ENCODE assay signal across 8 cellular contexts in genomic region chr20:29753410-29753715, GRCh38.
DNase-seq lines count a peak whose midpoint lies in the region; ATAC-seq and TF ChIP-seq lines count a peak whose summit lies in the region.
"Not testable (repeated sequence)": the region's sequence is repeated elsewhere in the genome, so short reads cannot be mapped to it uniquely, and the experiment has no call there.

No MANE protein-coding gene starts in this region.

- H3K36me3 ChIP-seq in Panc1 (ENCODE audit: control insufficient read depth, insufficient read depth, low read length); muscle layer of duodenum (ENCODE audit: control insufficient read depth in 1 of 2, insufficient read depth in 2 of 2, low read length in 2 of 2): not testable (repeated sequence)

- H3K4me3 ChIP-seq in Panc1 (ENCODE audit: low read depth in 2 of 2, low read length in 2 of 2) (peak overlapping the region; percentile 20 to 55; a peak in 3 of 4 replicates), muscle layer of duodenum (ENCODE audit: low read depth in 1 of 2, low read length in 2 of 2) (peak overlapping the region; percentile 8 to 40)

- H3K4me1 ChIP-seq in Panc1 (ENCODE audit: control insufficient read depth, insufficient read depth, low read length); muscle layer of duodenum (ENCODE audit: control insufficient read depth in 1 of 2, insufficient read depth in 2 of 2, low read length in 2 of 2): not testable (repeated sequence)

- CTCF ChIA-PET in Panc1 (lab: Charles Lee); activated CD4-positive, alpha-beta T cell treated with anti-CD3 and anti-CD28 coated beads, Interleukin-2, amount 10 ng/mL, durations not matched to agents 7 days and 5 days (lab: Charles Lee): not testable (repeated sequence)

- H3K4me1 Mint-ChIP-seq in activated CD4-positive, alpha-beta T cell treated with anti-CD3 and anti-CD28 coated beads, Interleukin-2, amount 10 ng/mL, durations not matched to agents 7 days and 5 days; activated naive CD8-positive, alpha-beta T cell treated with anti-CD3 and anti-CD28 coated beads for 36 hours: not testable (repeated sequence)
- H3K4me1 Mint-ChIP-seq in stimulated activated memory B cell treated with anti-CD40 and anti-IgM and Interleukin-4, amounts not matched to agents 10 μg/mL and 1 μg/mL and 100 μg/mL, for 72 hours: peaks cover 14% of the 10 kb centered on the region

- H3K27me3 Mint-ChIP-seq in activated CD4-positive, alpha-beta T cell treated with anti-CD3 and anti-CD28 coated beads, Interleukin-2, amount 10 ng/mL, durations not matched to agents 7 days and 5 days: not testable (repeated sequence)
- H3K27me3 Mint-ChIP-seq in activated naive CD8-positive, alpha-beta T cell treated with anti-CD3 and anti-CD28 coated beads for 36 hours: peaks cover 25% of the 10 kb centered on the region
- peaks cover 42% of the 10 kb centered on the region for H3K27me3 Mint-ChIP-seq in stimulated activated memory B cell treated with anti-CD40 and anti-IgM and Interleukin-4, amounts not matched to agents 10 μg/mL and 1 μg/mL and 100 μg/mL, for 72 hours

- H3K9me3 Mint-ChIP-seq in activated CD4-positive, alpha-beta T cell treated with anti-CD3 and anti-CD28 coated beads, Interleukin-2, amount 10 ng/mL, durations not matched to agents 7 days and 5 days: peaks cover 39% of the 10 kb centered on the region
- H3K9me3 Mint-ChIP-seq in activated naive CD8-positive, alpha-beta T cell treated with anti-CD3 and anti-CD28 coated beads for 36 hours: peaks cover 23% of the 10 kb centered on the region
- peaks cover 27% of the 10 kb centered on the region for H3K9me3 Mint-ChIP-seq in stimulated activated memory B cell treated with anti-CD40 and anti-IgM and Interleukin-4, amounts not matched to agents 10 μg/mL and 1 μg/mL and 100 μg/mL, for 72 hours

- not testable (repeated sequence) for BruUV-seq in Panc1 (replicated peaks; lab: Mats Ljungman, UMichigan)

- peak overlapping the region; percentile 85 for H3K27ac Mint-ChIP-seq in activated CD4-positive, alpha-beta T cell treated with anti-CD3 and anti-CD28 coated beads, Interleukin-2, amount 10 ng/mL, durations not matched to agents 7 days and 5 days
- peak overlapping the region; percentile 59 for H3K27ac Mint-ChIP-seq in activated naive CD8-positive, alpha-beta T cell treated with anti-CD3 and anti-CD28 coated beads for 36 hours
- H3K27ac Mint-ChIP-seq in stimulated activated memory B cell treated with anti-CD40 and anti-IgM and Interleukin-4, amounts not matched to agents 10 μg/mL and 1 μg/mL and 100 μg/mL, for 72 hours: peak overlapping the region; percentile 6

- in situ Hi-C loops in Panc1 (cut with HindIII; ENCODE audit: low pct_unique_long_range_greater_than_20kb, low sequenced_read_pairs): not testable (repeated sequence)

- not testable (repeated sequence) for ATAC-seq in Panc1; stimulated activated memory B cell treated with anti-CD40 and anti-IgM and Interleukin-4, amounts not matched to agents 10 μg/mL and 1 μg/mL and 100 μg/mL, for 72 hours

- not testable (repeated sequence) for H3K36me3 Mint-ChIP-seq in activated CD4-positive, alpha-beta T cell treated with anti-CD3 and anti-CD28 coated beads, Interleukin-2, amount 10 ng/mL, durations not matched to agents 7 days and 5 days (ENCODE audit: low read depth); activated naive CD8-positive, alpha-beta T cell treated with anti-CD3 and anti-CD28 coated beads for 36 hours; stimulated activated memory B cell treated with anti-CD40 and anti-IgM and Interleukin-4, amounts not matched to agents 10 μg/mL and 1 μg/mL and 100 μg/mL, for 72 hours

- POLR2A ChIA-PET in Panc1 (lab: Charles Lee); activated CD4-positive, alpha-beta T cell treated with anti-CD3 and anti-CD28 coated beads, Interleukin-2, amount 10 ng/mL, durations not matched to agents 7 days and 5 days (lab: Charles Lee): not testable (repeated sequence)

- peak; percentile 45 for TF ChIP-seq RAD21 in Ishikawa (IDR thresholded peaks at IDR 0.05; ENCODE audit: low read depth)

- not testable (repeated sequence) for H3K9me3 ChIP-seq in Panc1 (ENCODE audit: control insufficient read depth, insufficient read depth, low read depth, low read length); muscle layer of duodenum (ENCODE audit: control insufficient read depth in 1 of 2, low read length in 2 of 2)

- peak overlapping the region; percentile 42 for H3K4me3 Mint-ChIP-seq in activated CD4-positive, alpha-beta T cell treated with anti-CD3 and anti-CD28 coated beads, Interleukin-2, amount 10 ng/mL, durations not matched to agents 7 days and 5 days
- peak overlapping the region; percentile 27 for H3K4me3 Mint-ChIP-seq in activated naive CD8-positive, alpha-beta T cell treated with anti-CD3 and anti-CD28 coated beads for 36 hours
- H3K4me3 Mint-ChIP-seq in stimulated activated memory B cell treated with anti-CD40 and anti-IgM and Interleukin-4, amounts not matched to agents 10 μg/mL and 1 μg/mL and 100 μg/mL, for 72 hours: peak overlapping the region; percentile 48

- peak; percentile 10 for DNase-seq in DMS 273 (lab: John Stamatoyannopoulos, UW; ENCODE audit: unreplicated experiment)
- peak; percentile 3 for DNase-seq in NCI-H345 treated with DMSO at 0.1 percent for 48 hours (lab: John Stamatoyannopoulos, UW; ENCODE audit: unreplicated experiment)
- DNase-seq in Panc1 (ENCODE audit: low read depth, low spot score): not testable (repeated sequence)
- peak; percentile 12 for DNase-seq in activated CD4-positive, alpha-beta T cell treated with anti-CD3 and anti-CD28 coated beads, Interleukin-2, amount 10 ng/mL, durations not matched to agents 7 days and 5 days
- DNase-seq in activated naive CD8-positive, alpha-beta T cell treated with anti-CD3 and anti-CD28 coated beads for 36 hours: peak; percentile 36

- TF ChIP-seq EP300 in Ishikawa (IDR thresholded peaks at IDR 0.05; ENCODE audit: borderline replicate concordance): not testable (repeated sequence)

- H3K27me3 ChIP-seq in Panc1 (ENCODE audit: control insufficient read depth, insufficient read depth, low read length); muscle layer of duodenum (ENCODE audit: low read depth, low read length): not testable (repeated sequence)

- not testable (repeated sequence) for H3K27ac ChIP-seq in Panc1 (ENCODE audit: low read length); muscle layer of duodenum (ENCODE audit: low read length)

- intact Hi-C loops in Panc1 (cut with micrococcal nuclease; ENCODE audit: unreplicated experiment): not testable (repeated sequence)

- TF ChIP-seq CTCF in Panc1 (IDR thresholded peaks at IDR 0.05): peak; percentile 86

Comparison
In these comparisons a context has a peak if more than half of its experiments do, and no peak if none do; other contexts are left out.
1. H3K27ac Mint-ChIP-seq: peak in every context shown above with its lines; median percentile 85 in activated CD4-positive, alpha-beta T cell treated with anti-CD3 and anti-CD28 coated beads, Interleukin-2, amount 10 ng/mL, durations not matched to agents 7 days and 5 days; 59 in activated naive CD8-positive, alpha-beta T cell treated with anti-CD3 and anti-CD28 coated beads for 36 hours; 6 in stimulated activated memory B cell treated with anti-CD40 and anti-IgM and Interleukin-4, amounts not matched to agents 10 μg/mL and 1 μg/mL and 100 μg/mL, for 72 hours.